Comparison of ENCODE assay signal across 26 cellular contexts in the genomic region with DNA sequence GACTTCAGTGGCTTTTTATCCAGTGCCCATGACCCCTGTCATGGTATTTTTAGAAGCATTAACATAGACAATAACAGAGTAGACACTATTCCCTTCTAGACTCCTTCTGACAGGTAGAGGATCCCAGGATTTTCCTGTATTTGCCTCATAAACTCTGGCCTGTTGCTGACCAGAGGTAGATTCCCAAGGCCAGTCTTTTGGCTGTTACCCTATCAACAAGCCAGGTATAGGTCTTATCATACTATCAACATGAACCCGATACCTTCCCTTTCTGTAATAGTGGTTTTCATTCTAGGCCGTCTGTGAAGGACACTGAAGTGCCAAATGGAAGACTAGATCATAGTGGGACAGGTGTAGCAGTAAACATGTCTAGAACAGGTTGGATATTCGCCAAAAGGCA.
"Had no signal": no experiment of that assay in that cellular context is flagged by ENCODE, and none has a peak within 500 bp of the region (broad histone marks: within the 10 kb centered on the region; RNA-seq: fewer than 3 reads in every experiment).

No MANE protein-coding gene starts in this region.

- H3K9me3 ChIP-seq: colonic mucosa, esophagus squamous epithelium, gastrocnemius medialis, heart right ventricle, left lung, lower lobe of right lung, mucosa of descending colon had no signal

- H3K27me3 ChIP-seq: colonic mucosa, esophagus squamous epithelium, gastrocnemius medialis had no signal

- FAIRE-seq: endometrium, islet of Langerhans, keratinocyte had no signal

- H3K4me1 ChIP-seq: colonic mucosa, esophagus squamous epithelium, gastrocnemius medialis, heart right ventricle, left lung, lower lobe of right lung had no signal

- H3K27ac ChIP-seq: colonic mucosa, epithelial cell of prostate, esophagus squamous epithelium, gastrocnemius medialis, heart right ventricle, left lung, lower lobe of right lung had no signal

- DNase-seq: colonic mucosa; cortex of kidney; effector CD8-positive, alpha-beta T cell; effector memory CD8-positive, alpha-beta T cell; endodermal cell; erythroblast; esophagus squamous epithelium; foreskin fibroblast; foreskin melanocyte; gastrocnemius medialis; glutamatergic neuron; head of caudate nucleus; heart right ventricle; hippocampal formation; left cardiac atrium; left lung; left ventricle myocardium superior; lower lobe of right lung; mesenchymal stem cell; mucosa of descending colon; naive B cell had no signal

- H3K36me3 ChIP-seq: colonic mucosa, esophagus squamous epithelium, gastrocnemius medialis, heart right ventricle, left lung, lower lobe of right lung had no signal

- ATAC-seq: effector memory CD8-positive, alpha-beta T cell; esophagus mucosa; gastrocnemius medialis; heart right ventricle; left cardiac atrium; left lung; left ventricle myocardium superior; lower lobe of right lung; mucosa of descending colon had no signal

- H3K4me3 ChIP-seq: colonic mucosa, esophagus squamous epithelium, gastrocnemius medialis, heart right ventricle, left lung, lower lobe of right lung, mucosa of descending colon had no signal
